ENCODE assay signal across 9 cellular contexts in the genomic region with DNA sequence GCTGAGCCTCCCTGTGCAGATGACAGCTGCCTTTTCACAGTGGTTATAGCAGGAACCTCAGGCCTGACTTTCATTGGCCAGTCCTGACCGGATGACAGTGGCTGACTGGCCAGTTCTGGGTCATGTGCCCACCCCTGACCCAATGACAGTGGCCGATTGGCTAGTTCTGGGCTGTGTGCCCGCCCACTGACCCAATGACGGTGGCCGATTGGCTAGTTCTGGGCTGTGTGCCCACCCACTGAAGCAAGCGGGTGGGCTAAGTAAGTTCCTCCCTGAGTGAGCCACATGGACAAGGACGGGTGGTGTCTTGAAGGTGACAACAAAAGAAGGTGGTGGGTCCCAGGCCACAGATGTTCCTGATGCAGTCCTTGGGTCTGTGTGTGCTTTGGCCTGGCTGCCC. TPM values are rescaled to one million over a fixed set of nuclear protein-coding genes. Genes with fewer than 3 reads are reported as not detected.
DNase-seq lines count a peak whose midpoint lies in the region; ATAC-seq, FAIRE-seq and TF ChIP-seq lines count a peak whose summit lies in the region.
"Had no signal": no experiment of that assay in that cellular context is flagged by ENCODE, and none has a peak within 500 bp of the region (broad histone marks: within the 10 kb centered on the region; RNA-seq: fewer than 3 reads in every experiment).

No MANE protein-coding gene starts in this region.

- no peaks in the 10 kb centered on the region for H3K4me1 Mint-ChIP-seq in T-helper 2 cell treated with Interferon-gamma antibody and Interleukin-4, amounts not matched to agents 5 μg/mL and 100 μg/mL, for 36 hours (ENCODE audit: low read depth)

- TF ChIP-seq POLR2A in H54 (IDR thresholded peaks at IDR 0.05; ENCODE audit: low read depth, low read length) = no peak

- H3K36me3 ChIP-seq in BE2C = peaks cover 50% of the 10 kb centered on the region
- H3K36me3 ChIP-seq in WERI-Rb-1 = peaks cover 3% of the 10 kb centered on the region; the same call in 1 of the 2 replicates

- no peak overlapping the region for H3K27ac ChIP-seq in WERI-Rb-1

- H3K27me3 ChIP-seq in BE2C (no peaks in the 10 kb centered on the region), WERI-Rb-1 (ENCODE audit: insufficient read depth, low read depth, severe bottlenecking) (no peaks in the 10 kb centered on the region)

- ATAC-seq in GM18858 (IDR thresholded peaks at IDR 0.05; ENCODE audit: unreplicated experiment) (no peak), HG02763 (IDR thresholded peaks at IDR 0.05; ENCODE audit: unreplicated experiment) (no peak)
- ATAC-seq: esophagus mucosa had no signal

- no peaks in the 10 kb centered on the region for H3K36me3 Mint-ChIP-seq in T-helper 2 cell treated with Interferon-gamma antibody and Interleukin-4, amounts not matched to agents 5 μg/mL and 100 μg/mL, for 36 hours (ENCODE audit: low read depth)

- H3K4me3 Mint-ChIP-seq in T-helper 2 cell treated with Interferon-gamma antibody and Interleukin-4, amounts not matched to agents 5 μg/mL and 100 μg/mL, for 36 hours = no peak overlapping the region

- DNase-seq in BE2C (peak; percentile 90), H54 (ENCODE audit: insufficient read length, low spot score) (peak; percentile 85), WERI-Rb-1 (peak; percentile 29), islet precursor cell (peak; percentile 79), superior temporal gyrus (ENCODE audit: extremely low spot score) (no peak)
- no peak for DNase-seq in T-helper 2 cell treated with Interferon-gamma antibody and Interleukin-4, amounts not matched to agents 5 μg/mL and 100 μg/mL, for 36 hours (ENCODE audit: low spot score)

- no peaks in the 10 kb centered on the region for H3K27me3 Mint-ChIP-seq in T-helper 2 cell treated with Interferon-gamma antibody and Interleukin-4, amounts not matched to agents 5 μg/mL and 100 μg/mL, for 36 hours (ENCODE audit: low read depth)

- TF ChIP-seq CTCF in BE2C (IDR thresholded peaks at IDR 0.05; ENCODE audit: low read depth, low read length) = no peak
- no peak for TF ChIP-seq CTCF in WERI-Rb-1 (IDR thresholded peaks at IDR 0.05; ENCODE audit: low read depth, low read length)

- H3K4me1 ChIP-seq in BE2C = peaks cover 8% of the 10 kb centered on the region; the same call in 1 of the 2 replicates

- H3K27ac Mint-ChIP-seq in T-helper 2 cell treated with Interferon-gamma antibody and Interleukin-4, amounts not matched to agents 5 μg/mL and 100 μg/mL, for 36 hours = no peak overlapping the region

- H3K9me3 Mint-ChIP-seq in T-helper 2 cell treated with Interferon-gamma antibody and Interleukin-4, amounts not matched to agents 5 μg/mL and 100 μg/mL, for 36 hours = no peaks in the 10 kb centered on the region

- FAIRE-seq in H54 (lab: Jason Lieb, UNC) = no peak

- H3K4me3 ChIP-seq in BE2C (ENCODE audit: low read depth, low read length) (no peak overlapping the region), WERI-Rb-1 (ENCODE audit: low read depth, low read length) (no peak overlapping the region)

- H3K9me3 ChIP-seq in BE2C (no peaks in the 10 kb centered on the region), WERI-Rb-1 (ENCODE audit: severe bottlenecking) (no peaks in the 10 kb centered on the region)

RNA-seq across cellular contexts. Expression of a gene that starts 9.5 kb away (rescaled TPM):
- 249 TPM for polyA plus RNA-seq in BE2C (2012; ENCODE audit: insufficient read depth, insufficient read length, low read depth)

RNA-seq across cellular contexts. Expression of a gene that starts 34.9 kb away (rescaled TPM):
- polyA plus RNA-seq in BE2C (2012; ENCODE audit: insufficient read depth, insufficient read length, low read depth) = 710 TPM

RNA-seq across cellular contexts. Expression of a gene that starts 39.4 kb away (rescaled TPM):
- 35.3 TPM for polyA plus RNA-seq in BE2C (2012; ENCODE audit: insufficient read depth, insufficient read length, low read depth)

Comparison
In these comparisons a context has a peak if more than half of its experiments do, and no peak if none do; other contexts are left out.
1. DNase-seq: peak in BE2C (single experiment), H54 (single experiment), WERI-Rb-1 (single experiment) and islet precursor cell (single experiment); none in superior temporal gyrus (single experiment) and T-helper 2 cell treated with Interferon-gamma antibody and Interleukin-4, amounts not matched to agents 5 μg/mL and 100 μg/mL, for 36 hours (single experiment).